In genomic region chr6:17932362-17932852, GRCh38 we compare ENCODE assay signal across 9 cellular contexts. TPM values are rescaled to one million over a fixed set of nuclear protein-coding genes. Genes with fewer than 3 reads are reported as not detected.
A peak's percentile ranks its signal among the peaks of the same experiment; 100 is the strongest.
DNase-seq lines count a peak whose midpoint lies in the region; ATAC-seq and TF ChIP-seq lines count a peak whose summit lies in the region.
"Had no signal": no experiment of that assay in that cellular context is flagged by ENCODE, and none has a peak within 500 bp of the region (broad histone marks: within the 10 kb centered on the region; RNA-seq: fewer than 3 reads in every experiment).

No MANE protein-coding gene starts in this region.

- peak; percentile 42 to 66 (median 58) for ATAC-seq in right lobe of liver
- ATAC-seq in upper lobe of left lung (ENCODE audit: low FRiP score in 2 of 2) = peak; percentile 89 to 90
- no peak for ATAC-seq in GM21619 (IDR thresholded peaks at IDR 0.05; ENCODE audit: unreplicated experiment)

- H3K27ac ChIP-seq in right lobe of liver (peak overlapping the region; percentile 12 to 87 (median 24)), upper lobe of left lung (peak overlapping the region; percentile 46 to 76 (median 66))

- TF ChIP-seq EP300 in upper lobe of left lung (IDR thresholded peaks at IDR 0.05) = no peak

- H3K9me3 ChIP-seq in right lobe of liver (no peaks in the 10 kb centered on the region), upper lobe of left lung (no peaks in the 10 kb centered on the region), BE2C (no peaks in the 10 kb centered on the region)

- WGBS in right lobe of liver (ENCODE audit: insufficient coverage, low coverage, low lambda C conversion rate, missing lambda C conversion rate) = 6% methylated on average over 5 of the region's 5 CpGs
- WGBS in upper lobe of left lung, 2 donors = 12 to 25% methylated on average over 5 of the region's 5 CpGs

- H3K27me3 ChIP-seq in right lobe of liver = no peaks in the 10 kb centered on the region
- no peaks in the 10 kb centered on the region for H3K27me3 ChIP-seq in upper lobe of left lung
- H3K27me3 ChIP-seq in BE2C = no peaks in the 10 kb centered on the region

- DNase-seq in NCI-H446 treated with DMSO at 0.1 percent for 48 hours (lab: John Stamatoyannopoulos, UW) (peak; percentile 57), dermis blood vessel endothelial cell (peak; percentile 53), right lobe of liver (no peak), upper lobe of left lung (peak in 1 of 2 donors; percentile 56), foreskin melanocyte (no peak), BE2C (no peak), DMS79 treated with DMSO at 0.1 percent for 48 hours (lab: John Stamatoyannopoulos, UW) (no peak)
- DNase-seq: activated naive CD4-positive, alpha-beta T cell had no signal

- H3K4me1 ChIP-seq in right lobe of liver (peaks cover 0 to 47% (median 23%) of the 10 kb centered on the region in 4 donors), upper lobe of left lung (peaks cover 38 to 68% (median 54%) of the 10 kb centered on the region in 4 donors), BE2C (no peaks in the 10 kb centered on the region)

- intact Hi-C loops in right lobe of liver (cut with DNase I) = no loop called here

- TF ChIP-seq POLR2A in right lobe of liver (IDR thresholded peaks at IDR 0.05) (no peak), upper lobe of left lung (IDR thresholded peaks at IDR 0.05) (no peak)

- H3K36me3 ChIP-seq in right lobe of liver (no peaks in the 10 kb centered on the region), upper lobe of left lung (no peaks in the 10 kb centered on the region), BE2C (no peaks in the 10 kb centered on the region)

- H3K4me3 ChIP-seq in right lobe of liver = no peak overlapping the region
- H3K4me3 ChIP-seq in upper lobe of left lung = no peak overlapping the region
- H3K4me3 ChIP-seq in BE2C (ENCODE audit: low read depth, low read length) = no peak overlapping the region

- no peak for TF ChIP-seq CTCF in right lobe of liver (IDR thresholded peaks at IDR 0.05)
- TF ChIP-seq CTCF in upper lobe of left lung (IDR thresholded peaks at IDR 0.05) = no peak
- no peak for TF ChIP-seq CTCF in BE2C (IDR thresholded peaks at IDR 0.05; ENCODE audit: low read depth, low read length)

RNA-seq across cellular contexts. Expression of gene KIF13A, which starts 55.0 kb away (rescaled TPM):
- 48.2 and 52.4 TPM in 2 replicates for total RNA-seq in dermis blood vessel endothelial cell
- 10 to 100 TPM; 17.7 to 19.4 (median 18.4) TPM for total RNA-seq in right lobe of liver
- 10 to 100 TPM; 35.8 to 59.9 (median 49.0) TPM for total RNA-seq in upper lobe of left lung
- 0.80 TPM for polyA plus RNA-seq in BE2C (2012; ENCODE audit: insufficient read depth, insufficient read length, low read depth)

Comparison
In these comparisons a context has a peak if more than half of its experiments do, and no peak if none do; other contexts are left out.
1. DNase-seq: peak in NCI-H446 treated with DMSO at 0.1 percent for 48 hours (single experiment) and dermis blood vessel endothelial cell (single experiment); none in right lobe of liver (0 of 3), foreskin melanocyte (single experiment), BE2C (single experiment) and DMS79 treated with DMSO at 0.1 percent for 48 hours (single experiment).